In genomic region chr12:104565606-104566243, GRCh38 we compare ENCODE assay signal across 10 cellular contexts.
A peak's percentile ranks its signal among the peaks of the same experiment; 100 is the strongest.
DNase-seq lines count a peak whose midpoint lies in the region; TF ChIP-seq lines count a peak whose summit lies in the region.
"Had no signal": no experiment of that assay in that cellular context is flagged by ENCODE, and none has a peak within 500 bp of the region (broad histone marks: within the 10 kb centered on the region; RNA-seq: fewer than 3 reads in every experiment).

No MANE protein-coding gene starts in this region.

- H3F3A ChIP-seq in OCI-LY1 (ENCODE audit: insufficient read depth, low read length) = no peaks in the 10 kb centered on the region

- CTCF ChIA-PET in activated CD4-positive, alpha-beta T cell treated with anti-CD3 and anti-CD28 coated beads, Interleukin-2, amount 10 ng/mL, durations not matched to agents 7 days and 5 days (lab: Charles Lee) = no interaction called here

- H2AFZ ChIP-seq in OCI-LY1 (ENCODE audit: low read length) = no peak overlapping the region

- H3K9me3 ChIP-seq in OCI-LY1 (ENCODE audit: low read length) (no peaks in the 10 kb centered on the region), stomach smooth muscle (ENCODE audit: control insufficient read depth in 2 of 2, low read length in 2 of 2) (no peaks in the 10 kb centered on the region), SJCRH30 (replicated peaks) (no peaks in the 10 kb centered on the region), tibial nerve (peaks cover 0 to 6% (median 0%) of the 10 kb centered on the region in 4 donors)
- H3K9me3 ChIP-seq: ascending aorta had no signal

- H3K9me3 Mint-ChIP-seq in activated CD4-positive, alpha-beta T cell treated with anti-CD3 and anti-CD28 coated beads, Interleukin-2, amount 10 ng/mL, durations not matched to agents 7 days and 5 days = peaks cover 23% of the 10 kb centered on the region

- H3K36me3 ChIP-seq in OCI-LY1 (ENCODE audit: insufficient read depth, low read length) = no peaks in the 10 kb centered on the region; the same call in 1 of the 2 replicates
- H3K36me3 ChIP-seq in stomach smooth muscle (ENCODE audit: control insufficient read depth in 2 of 2, insufficient read depth in 2 of 2, low read length in 2 of 2) = no peaks in the 10 kb centered on the region
- H3K36me3 ChIP-seq in SJCRH30 = no peaks in the 10 kb centered on the region
- no peaks in the 10 kb centered on the region for H3K36me3 ChIP-seq in tibial nerve
- H3K36me3 ChIP-seq: ascending aorta had no signal

- no peak for TF ChIP-seq CTCF in OCI-LY1 (IDR thresholded peaks at IDR 0.05; ENCODE audit: low read length)
- no peak for TF ChIP-seq CTCF in fibroblast of mammary gland (conservative IDR thresholded peaks at IDR 0.05; ENCODE audit: control insufficient read depth, insufficient read depth, low read depth, low read length)
- no peak for TF ChIP-seq CTCF in tibial nerve (IDR thresholded peaks at IDR 0.05)

- TF ChIP-seq EP300 in tibial nerve (IDR thresholded peaks at IDR 0.05) = peak in 1 of 2 donors; percentile 13

- H4K20me1 ChIP-seq in OCI-LY1 (ENCODE audit: insufficient read depth, low read length) = no peaks in the 10 kb centered on the region

- H3K9ac ChIP-seq in OCI-LY1 (ENCODE audit: low read length) (no peak overlapping the region), stomach smooth muscle (ENCODE audit: low read length in 2 of 2) (no peak overlapping the region)

- no peak for DNase-seq in activated CD4-positive, alpha-beta T cell treated with anti-CD3 and anti-CD28 coated beads, Interleukin-2, amount 10 ng/mL, durations not matched to agents 7 days and 5 days
- DNase-seq in activated CD4-positive, alpha-beta T cell treated with anti-CD3 and anti-CD28 coated beads for 48 hours = no peak
- DNase-seq in fibroblast of mammary gland (ENCODE audit: low read depth) = peak; percentile 85
- no peak for DNase-seq in SJCRH30
- DNase-seq in tibial nerve (ENCODE audit: low spot score in 2 of 2) = no peak
- DNase-seq in D341Med (ENCODE audit: low spot score) = no peak
- DNase-seq: NCI-H748 treated with DMSO at 0.1 percent for 48 hours had no signal

- H3K4me1 ChIP-seq in OCI-LY1 (ENCODE audit: insufficient read depth, low read length, severe bottlenecking) (peaks cover 50% of the 10 kb centered on the region), stomach smooth muscle (ENCODE audit: control insufficient read depth, insufficient read depth, low read length) (peaks cover 7% of the 10 kb centered on the region), SJCRH30 (no peaks in the 10 kb centered on the region), tibial nerve (peaks cover 0 to 5% (median 3%) of the 10 kb centered on the region in 4 donors)
- H3K4me1 ChIP-seq: ascending aorta had no signal

- peaks cover 63% of the 10 kb centered on the region for H3K36me3 Mint-ChIP-seq in activated CD4-positive, alpha-beta T cell treated with anti-CD3 and anti-CD28 coated beads, Interleukin-2, amount 10 ng/mL, durations not matched to agents 7 days and 5 days (ENCODE audit: low read depth)

- no peak overlapping the region; the same call in 1 of the 2 replicates for H3K4me2 ChIP-seq in OCI-LY1 (ENCODE audit: low read length)

- TF ChIP-seq POLR2A in tibial nerve (IDR thresholded peaks at IDR 0.05) = no peak

- H3K27ac Mint-ChIP-seq in activated CD4-positive, alpha-beta T cell treated with anti-CD3 and anti-CD28 coated beads, Interleukin-2, amount 10 ng/mL, durations not matched to agents 7 days and 5 days = peak overlapping the region; percentile 20

- H3K4me3 Mint-ChIP-seq in activated CD4-positive, alpha-beta T cell treated with anti-CD3 and anti-CD28 coated beads, Interleukin-2, amount 10 ng/mL, durations not matched to agents 7 days and 5 days = no peak overlapping the region

- H3K27ac ChIP-seq in OCI-LY1 (ENCODE audit: low read depth, low read length, poor library complexity, severe bottlenecking) (peak overlapping the region; percentile 60), stomach smooth muscle (ENCODE audit: low read length) (peak overlapping the region; percentile 55), SJCRH30 (no peak overlapping the region), tibial nerve (no peak overlapping the region)

- POLR2A ChIA-PET in activated CD4-positive, alpha-beta T cell treated with anti-CD3 and anti-CD28 coated beads, Interleukin-2, amount 10 ng/mL, durations not matched to agents 7 days and 5 days (lab: Charles Lee) = no interaction called here

- 82 to 83% methylated on average over 8 of the region's 8 CpGs for WGBS in tibial nerve, 2 donors

- no peaks in the 10 kb centered on the region for H3K9me2 ChIP-seq in OCI-LY1 (ENCODE audit: low read depth, low read length)

- no peak overlapping the region for H3K4me3 ChIP-seq in OCI-LY1 (ENCODE audit: low read depth, low read length, poor library complexity, severe bottlenecking)
- H3K4me3 ChIP-seq in fibroblast of mammary gland (ENCODE audit: control insufficient read depth, low read depth, low read length) = no peak overlapping the region
- peak overlapping the region in 1 of 2 donors; percentile 22 for H3K4me3 ChIP-seq in stomach smooth muscle (ENCODE audit: low read length in 2 of 2)
- H3K4me3 ChIP-seq in SJCRH30 = no peak overlapping the region
- no peak overlapping the region for H3K4me3 ChIP-seq in tibial nerve
- H3K4me3 ChIP-seq: ascending aorta had no signal

- no peaks in the 10 kb centered on the region for H3K27me3 Mint-ChIP-seq in activated CD4-positive, alpha-beta T cell treated with anti-CD3 and anti-CD28 coated beads, Interleukin-2, amount 10 ng/mL, durations not matched to agents 7 days and 5 days

- H3K79me2 ChIP-seq in OCI-LY1 (ENCODE audit: insufficient read depth, low read length) = no peaks in the 10 kb centered on the region

- no peaks in the 10 kb centered on the region for H3K27me3 ChIP-seq in OCI-LY1 (ENCODE audit: insufficient read depth, low read length)
- H3K27me3 ChIP-seq in stomach smooth muscle (ENCODE audit: control insufficient read depth in 1 of 2, insufficient read depth in 2 of 2, low read length in 2 of 2) = no peaks in the 10 kb centered on the region
- H3K27me3 ChIP-seq in SJCRH30 = no peaks in the 10 kb centered on the region
- no peaks in the 10 kb centered on the region for H3K27me3 ChIP-seq in tibial nerve
- H3K27me3 ChIP-seq: ascending aorta had no signal

- H3K4me1 Mint-ChIP-seq in activated CD4-positive, alpha-beta T cell treated with anti-CD3 and anti-CD28 coated beads, Interleukin-2, amount 10 ng/mL, durations not matched to agents 7 days and 5 days = peaks cover 51% of the 10 kb centered on the region

Comparison
In these comparisons a context has a peak if more than half of its experiments do, and no peak if none do; other contexts are left out.
1. H3K27ac ChIP-seq: peak in OCI-LY1 (single experiment) and stomach smooth muscle (single experiment); none in SJCRH30 (single experiment) and tibial nerve (0 of 4).